Comparison of ENCODE assay signal across 8 cellular contexts in genomic region chr5:77029376-77029885, GRCh38. TPM values are rescaled to one million over a fixed set of nuclear protein-coding genes. Genes with fewer than 3 reads are reported as not detected.
DNase-seq lines count a peak whose midpoint lies in the region; ATAC-seq, FAIRE-seq and TF ChIP-seq lines count a peak whose summit lies in the region.

No MANE protein-coding gene starts in this region.

- no peak for DNase-seq in activated naive CD4-positive, alpha-beta T cell treated with anti-CD3 and anti-CD28 coated beads, Interleukin-2, amount 10 ng/mL, durations not matched to agents 7 days and 5 days
- no peak for DNase-seq in activated naive CD4-positive, alpha-beta T cell treated with anti-CD3 and anti-CD28 coated beads, Interleukin-2, amount 50 U/mL, for 16 hours
- no peak for DNase-seq in activated naive CD8-positive, alpha-beta T cell treated with anti-CD3 and anti-CD28 coated beads for 36 hours
- no peak for DNase-seq in lower lobe of right lung
- no peak for DNase-seq in tibial artery
- DNase-seq in SW 1271 (lab: John Stamatoyannopoulos, UW) = no peak
- DNase-seq in NCI-H2107 (lab: John Stamatoyannopoulos, UW) = no peak
- DNase-seq in H54 (ENCODE audit: insufficient read length, low spot score) = no peak

- peaks cover 4% of the 10 kb centered on the region for H3K27me3 Mint-ChIP-seq in activated naive CD4-positive, alpha-beta T cell treated with anti-CD3 and anti-CD28 coated beads, Interleukin-2, amount 10 ng/mL, durations not matched to agents 7 days and 5 days
- H3K27me3 Mint-ChIP-seq in activated naive CD8-positive, alpha-beta T cell treated with anti-CD3 and anti-CD28 coated beads for 36 hours = no peaks in the 10 kb centered on the region

- intact Hi-C loops in lower lobe of right lung (cut with DNase I) (no loop called here), tibial artery (cut with DNase I; ENCODE audit: low total_unique reads) (no loop called here)

- no peak for TF ChIP-seq POLR2A in H54 (IDR thresholded peaks at IDR 0.05; ENCODE audit: low read depth, low read length)

- peaks cover 21% of the 10 kb centered on the region for H3K9me3 Mint-ChIP-seq in activated naive CD4-positive, alpha-beta T cell treated with anti-CD3 and anti-CD28 coated beads, Interleukin-2, amount 10 ng/mL, durations not matched to agents 7 days and 5 days
- H3K9me3 Mint-ChIP-seq in activated naive CD8-positive, alpha-beta T cell treated with anti-CD3 and anti-CD28 coated beads for 36 hours = peaks cover 19% of the 10 kb centered on the region

- TF ChIP-seq CTCF in lower lobe of right lung (IDR thresholded peaks at IDR 0.05) (no peak), tibial artery (IDR thresholded peaks at IDR 0.05) (no peak)

- H3K27ac ChIP-seq in lower lobe of right lung (peak overlapping the region; percentile 98), tibial artery (peak overlapping the region; percentile 95)

- CTCF ChIA-PET in activated naive CD4-positive, alpha-beta T cell treated with anti-CD3 and anti-CD28 coated beads, Interleukin-2, amount 10 ng/mL, durations not matched to agents 7 days and 5 days (lab: Charles Lee) = interaction anchor here (1.3 kb wide), 1 partner anchor 13 kb away, joined by 3 read pairs; no protein-coding TSS in a partner anchor

- peaks cover 25% of the 10 kb centered on the region for H3K4me1 Mint-ChIP-seq in activated naive CD4-positive, alpha-beta T cell treated with anti-CD3 and anti-CD28 coated beads, Interleukin-2, amount 10 ng/mL, durations not matched to agents 7 days and 5 days
- H3K4me1 Mint-ChIP-seq in activated naive CD8-positive, alpha-beta T cell treated with anti-CD3 and anti-CD28 coated beads for 36 hours = peaks cover 26% of the 10 kb centered on the region

- H3K4me3 Mint-ChIP-seq in activated naive CD4-positive, alpha-beta T cell treated with anti-CD3 and anti-CD28 coated beads, Interleukin-2, amount 10 ng/mL, durations not matched to agents 7 days and 5 days = peak overlapping the region; percentile 84
- peak overlapping the region; percentile 93 for H3K4me3 Mint-ChIP-seq in activated naive CD8-positive, alpha-beta T cell treated with anti-CD3 and anti-CD28 coated beads for 36 hours

- FAIRE-seq in H54 (lab: Jason Lieb, UNC) = no peak

- H3K27ac Mint-ChIP-seq in activated naive CD4-positive, alpha-beta T cell treated with anti-CD3 and anti-CD28 coated beads, Interleukin-2, amount 10 ng/mL, durations not matched to agents 7 days and 5 days = peak overlapping the region; percentile 90
- no peak overlapping the region for H3K27ac Mint-ChIP-seq in activated naive CD8-positive, alpha-beta T cell treated with anti-CD3 and anti-CD28 coated beads for 36 hours

- peak overlapping the region; percentile 96 for H3K4me3 ChIP-seq in lower lobe of right lung
- H3K4me3 ChIP-seq in tibial artery = peak overlapping the region; percentile 92 to 97

- no peaks in the 10 kb centered on the region for H3K9me3 ChIP-seq in lower lobe of right lung
- H3K9me3 ChIP-seq in tibial artery = no peaks in the 10 kb centered on the region

- peaks cover 24% of the 10 kb centered on the region for H3K36me3 Mint-ChIP-seq in activated naive CD4-positive, alpha-beta T cell treated with anti-CD3 and anti-CD28 coated beads, Interleukin-2, amount 10 ng/mL, durations not matched to agents 7 days and 5 days
- peaks cover 32% of the 10 kb centered on the region for H3K36me3 Mint-ChIP-seq in activated naive CD8-positive, alpha-beta T cell treated with anti-CD3 and anti-CD28 coated beads for 36 hours

- H3K4me1 ChIP-seq in lower lobe of right lung = peaks cover 12% of the 10 kb centered on the region
- peaks cover 0 to 24% (median 13%) of the 10 kb centered on the region in 4 donors for H3K4me1 ChIP-seq in tibial artery

- no peak for ATAC-seq in lower lobe of right lung

- H3K27me3 ChIP-seq in lower lobe of right lung (ENCODE audit: low read depth) = no peaks in the 10 kb centered on the region
- H3K27me3 ChIP-seq in tibial artery = no peaks in the 10 kb centered on the region

- H3K36me3 ChIP-seq in lower lobe of right lung (no peaks in the 10 kb centered on the region), tibial artery (peaks cover 0 to 2% (median 0%) of the 10 kb centered on the region in 3 donors)

RNA-seq across cellular contexts. Expression of gene AGGF1, which starts 0.8 kb away (rescaled TPM):
- 10 to 100 TPM; 28.7 to 29.2 TPM for total RNA-seq in activated naive CD8-positive, alpha-beta T cell treated with anti-CD3 and anti-CD28 coated beads for 36 hours
- 20.4 TPM for total RNA-seq in lower lobe of right lung

RNA-seq across cellular contexts. Expression of gene ZBED3, which starts 57.7 kb away (rescaled TPM):
- total RNA-seq in activated naive CD8-positive, alpha-beta T cell treated with anti-CD3 and anti-CD28 coated beads for 36 hours = 1 to 10 TPM; 6.3 to 8.0 TPM
- total RNA-seq in lower lobe of right lung = 13.4 TPM
